Comparison of ENCODE assay signal across 1 cellular context in genomic region chr12:122982494-122982850, GRCh38.
TF ChIP-seq lines count a peak whose summit lies in the region.

No MANE protein-coding gene starts in this region.

TF ChIP-seq in endothelial cell of umbilical vein, 7 proteins besides CTCF, POLR2A, EP300 and RAD21 (continued from another document):
- TF ChIP-seq POLR2AphosphoS5 (IDR thresholded peaks at IDR 0.05; ENCODE audit: insufficient read depth, low read depth, low read length) (no peak), JUN (IDR thresholded peaks at IDR 0.05; ENCODE audit: borderline replicate concordance, insufficient read depth, insufficient read length, low read depth) (no peak)
